Comparison of ENCODE assay signal across 8 cellular contexts in the genomic region with DNA sequence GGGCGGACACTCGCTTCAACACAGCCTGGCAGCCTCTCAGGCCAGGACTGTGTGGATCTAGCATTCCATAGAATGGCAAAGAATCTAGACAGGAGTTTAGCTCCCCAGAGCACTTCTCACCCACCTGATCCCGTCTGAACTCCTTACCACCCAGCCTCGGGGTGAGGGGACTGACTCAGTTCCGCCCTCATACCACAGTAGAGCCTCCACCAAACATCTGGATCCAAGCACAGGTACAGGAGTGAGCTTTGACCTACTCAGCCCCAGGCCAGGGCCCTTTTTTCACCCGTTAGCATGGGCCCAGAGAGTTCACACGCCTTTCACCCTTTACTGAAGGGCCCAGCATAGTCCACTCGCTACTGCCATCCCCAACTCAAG. TPM values are rescaled to one million over a fixed set of nuclear protein-coding genes. Genes with fewer than 3 reads are reported as not detected.
DNase-seq lines count a peak whose midpoint lies in the region; ATAC-seq and TF ChIP-seq lines count a peak whose summit lies in the region.

No MANE protein-coding gene starts in this region.

- DNase-seq in AG04449 (ENCODE audit: low read depth, low spot score) (no peak), AG08395 (ENCODE audit: low spot score) (no peak), anterior cingulate cortex (lab: John Stamatoyannopoulos, UW) (no peak)
- no peak for DNase-seq in central memory CD8-positive, alpha-beta T cell (ENCODE audit: low spot score in 2 of 2)
- DNase-seq in activated CD4-positive, CD25-positive, alpha-beta regulatory T cell treated with anti-CD3 and anti-CD28 coated beads, Interleukin-2, amount 50 U/mL, for 72 hours, result no peak

- H3K4me3 ChIP-seq in AG04449 (ENCODE audit: low read depth, low read length) (peak overlapping the region; percentile 99), HUES64 (ENCODE audit: low read length) (peak overlapping the region; percentile 100), mucosa of rectum (ENCODE audit: low read length in 2 of 2) (peak overlapping the region; percentile 98)

- TF ChIP-seq CTCF in AG04449 (IDR thresholded peaks at IDR 0.05; ENCODE audit: insufficient read depth, low read length, missing control alignments), result no peak

- H3K27ac ChIP-seq in HUES64 (ENCODE audit: low read depth, low read length), result no peak overlapping the region
- peak overlapping the region; percentile 84 to 87 for H3K27ac ChIP-seq in mucosa of rectum (ENCODE audit: low read depth in 2 of 2, low read length in 2 of 2)

- H3K9me3 ChIP-seq in HUES64 (ENCODE audit: insufficient read depth, low read depth, low read length) (no peaks in the 10 kb centered on the region), mucosa of rectum (ENCODE audit: control insufficient read depth in 2 of 2, low read length in 2 of 2) (no peaks in the 10 kb centered on the region)

- H3K36me3 ChIP-seq in HUES64 (ENCODE audit: insufficient read depth, low read length), result peaks cover 35% of the 10 kb centered on the region
- H3K36me3 ChIP-seq in mucosa of rectum (ENCODE audit: control insufficient read depth in 2 of 2, insufficient read depth in 2 of 2, low read length in 2 of 2), result peaks cover 0 to 10% of the 10 kb centered on the region in 2 donors

- H3K27me3 ChIP-seq in HUES64 (ENCODE audit: insufficient read depth, low read length) (peaks cover 2% of the 10 kb centered on the region; the same call in 1 of the 2 replicates), mucosa of rectum (ENCODE audit: control insufficient read depth in 2 of 2, insufficient read depth in 2 of 2, low read length in 2 of 2) (no peaks in the 10 kb centered on the region)

- H3K4me1 Mint-ChIP-seq in central memory CD8-positive, alpha-beta T cell, result peaks cover 57% of the 10 kb centered on the region

- H3K36me3 Mint-ChIP-seq in central memory CD8-positive, alpha-beta T cell (ENCODE audit: insufficient read depth), result peaks cover 24% of the 10 kb centered on the region

- H3K27ac Mint-ChIP-seq in central memory CD8-positive, alpha-beta T cell (ENCODE audit: low read depth), result peak overlapping the region; percentile 86

- CTCF ChIA-PET in AG04449 (lab: Yijun Ruan, JAX), result interaction anchor here (1.0 to 4.8 kb wide), 5 partner anchors 11 to 348 kb away, joined by 3 to 38 read pairs (median 3); no protein-coding TSS in a partner anchor

- H3K9ac ChIP-seq in HUES64 (ENCODE audit: low read depth, low read length) (peak overlapping the region; percentile 88), mucosa of rectum (ENCODE audit: low read depth in 1 of 2, low read length in 2 of 2) (peak overlapping the region; percentile 94 to 98)

- H3K27me3 Mint-ChIP-seq in central memory CD8-positive, alpha-beta T cell, result no peaks in the 10 kb centered on the region

- no peak for ATAC-seq in central memory CD8-positive, alpha-beta T cell (replicated peaks; ENCODE audit: extremely low read depth, poor library complexity, severe bottlenecking)
- ATAC-seq in GM19463 (IDR thresholded peaks at IDR 0.05; ENCODE audit: unreplicated experiment), result no peak

- H3K4me1 ChIP-seq in HUES64 (ENCODE audit: insufficient read depth, low read length) (peaks cover 5% of the 10 kb centered on the region), mucosa of rectum (ENCODE audit: control insufficient read depth in 2 of 2, insufficient read depth in 2 of 2, low read length in 2 of 2) (peaks cover 19 to 39% of the 10 kb centered on the region in 2 donors)

- WGBS in HUES64, result 14% methylated on average over 7 of the region's 8 CpGs

- POLR2A ChIA-PET in AG04449 (lab: Yijun Ruan, JAX), result interaction anchor here (0.6 kb wide), 1 partner anchor 286 kb away, joined by 5 read pairs; the partner anchor contains the start of gene FAM110A

- no peaks in the 10 kb centered on the region for H3K9me3 Mint-ChIP-seq in central memory CD8-positive, alpha-beta T cell

- peak overlapping the region; percentile 82 for H3K4me3 Mint-ChIP-seq in central memory CD8-positive, alpha-beta T cell

RNA-seq across cellular contexts. Expression of gene PSMF1, which starts 0.7 kb away (rescaled TPM):
- polyA plus RNA-seq in HUES64 (2013, experiment 1 of 2), result 51.0 TPM
- 55.7 TPM for polyA plus RNA-seq in HUES64 (2013, experiment 2 of 2)
